In genomic region chr14:73295198-73295796, GRCh38 we compare ENCODE assay signal across 1 cellular context.
TF ChIP-seq lines count a peak whose summit lies in the region.

No MANE protein-coding gene starts in this region.

TF ChIP-seq in GM23338, 12 proteins besides CTCF, POLR2A, EP300 and RAD21 (continued from another document):
- TF ChIP-seq REST (IDR thresholded peaks at IDR 0.05; ENCODE audit: unreplicated experiment) = no peak
- TF ChIP-seq EZH2phosphoT487 (IDR thresholded peaks at IDR 0.05; ENCODE audit: unreplicated experiment) = no peak
- TF ChIP-seq STAT1 (IDR thresholded peaks at IDR 0.05; ENCODE audit: unreplicated experiment) = no peak
- TF ChIP-seq POLR2AphosphoS5 (IDR thresholded peaks at IDR 0.05; ENCODE audit: low read depth) = no peak
- TF ChIP-seq EZH2 (IDR thresholded peaks at IDR 0.05; ENCODE audit: low read depth, unreplicated experiment) = no peak
- no peak for TF ChIP-seq ETS1 (IDR thresholded peaks at IDR 0.05)
- no peak for TF ChIP-seq CREB1 (CRISPR knock-in tag; IDR thresholded peaks at IDR 0.05; ENCODE audit: low read depth)
- no peak for TF ChIP-seq JUNB (IDR thresholded peaks at IDR 0.05; ENCODE audit: unreplicated experiment)
TF ChIP-seq in GM23338: peak in this region for 0.
